ENCODE assay signal across 10 cellular contexts in the genomic region with DNA sequence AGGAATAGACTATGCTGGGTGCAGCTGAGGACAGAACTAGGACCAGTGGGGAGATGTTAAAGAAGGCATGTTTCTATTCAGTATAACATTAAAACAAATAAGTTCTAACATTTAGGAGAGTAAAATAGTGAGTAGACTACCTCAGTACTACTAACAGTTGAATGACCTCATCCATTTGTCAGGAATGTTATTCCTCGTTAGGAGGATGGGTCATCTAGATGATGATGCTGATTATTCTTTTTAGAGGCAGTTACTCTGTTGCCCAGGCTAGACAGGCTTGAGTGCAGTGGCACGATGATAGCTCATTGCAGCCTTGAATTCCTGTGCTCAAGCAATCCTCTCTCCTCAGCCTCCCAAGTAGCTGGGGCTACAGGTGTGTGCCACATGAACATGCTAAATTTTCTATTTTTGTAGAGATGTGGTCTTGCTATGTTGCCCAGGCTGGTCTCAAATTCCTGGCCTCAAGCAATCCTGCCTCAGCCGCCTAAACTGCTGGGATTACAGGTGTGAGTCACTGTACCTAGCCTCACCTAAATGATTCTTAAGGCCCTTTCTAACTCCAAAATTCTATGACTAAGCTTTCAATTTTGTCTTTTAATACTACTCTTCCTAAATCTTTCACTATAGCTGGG.
"Had no signal": no experiment of that assay in that cellular context is flagged by ENCODE, and none has a peak within 500 bp of the region (broad histone marks: within the 10 kb centered on the region; RNA-seq: fewer than 3 reads in every experiment).

No MANE protein-coding gene starts in this region.

- H3K27me3 ChIP-seq: colonic mucosa, gastroesophageal sphincter, sigmoid colon had no signal

- H3K4me1 ChIP-seq: colonic mucosa had no signal

- FAIRE-seq: endometrium had no signal

- H3K9me3 ChIP-seq: colonic mucosa, gastroesophageal sphincter, sigmoid colon had no signal

- H3K27ac ChIP-seq: colonic mucosa, gastroesophageal sphincter, sigmoid colon had no signal

- H3K36me3 ChIP-seq: colonic mucosa, gastroesophageal sphincter, sigmoid colon had no signal

- H3K4me3 ChIP-seq: colonic mucosa, gastroesophageal sphincter, sigmoid colon had no signal

- DNase-seq: activated B cell treated with CpG ODN at 0.5 μM for 24 hours; activated CD4-positive, alpha-beta memory T cell treated with anti-CD3 and anti-CD28 coated beads for 36 hours; activated CD4-positive, alpha-beta T cell treated with anti-CD3 and anti-CD28 coated beads for 4 hours; activated naive CD8-positive, alpha-beta T cell treated with anti-CD3 and anti-CD28 coated beads, Interleukin-2, amount 10 ng/mL, durations not matched to agents 7 days and 5 days; activated T-cell treated with anti-CD3 and anti-CD28 coated beads for 4 hours; central memory CD4-positive, alpha-beta T cell; colonic mucosa; sigmoid colon had no signal

- ATAC-seq: gastroesophageal sphincter had no signal
